ENCODE assay signal across 24 cellular contexts in the genomic region with DNA sequence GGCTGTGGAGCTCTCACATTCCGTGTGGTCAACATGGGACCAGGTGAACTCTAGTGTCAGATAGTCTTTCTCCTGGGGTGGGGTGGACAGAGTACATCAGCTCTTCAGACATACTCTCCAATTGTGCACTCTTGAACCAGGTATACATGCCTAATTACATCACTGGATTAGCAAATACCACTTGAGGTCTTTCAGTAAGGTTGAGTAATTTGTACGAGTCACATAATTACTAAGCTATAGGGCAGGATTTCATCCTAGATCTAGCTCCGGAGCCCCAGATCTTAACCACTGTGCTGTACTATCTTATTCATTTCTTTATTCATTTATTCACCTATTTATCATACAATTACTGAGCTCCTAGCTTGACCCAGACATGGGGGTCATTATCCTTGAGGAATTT.
A peak's percentile ranks its signal among the peaks of the same experiment; 100 is the strongest.
DNase-seq lines count a peak whose midpoint lies in the region; ATAC-seq, FAIRE-seq and TF ChIP-seq lines count a peak whose summit lies in the region.
"Had no signal": no experiment of that assay in that cellular context is flagged by ENCODE, and none has a peak within 500 bp of the region (broad histone marks: within the 10 kb centered on the region; RNA-seq: fewer than 3 reads in every experiment).

No MANE protein-coding gene starts in this region.

- peak; percentile 37 for DNase-seq in NCI-H748 (lab: John Stamatoyannopoulos, UW; ENCODE audit: unreplicated experiment)
- no peak for DNase-seq in NCI-H748 treated with DMSO at 0.1 percent for 48 hours (lab: John Stamatoyannopoulos, UW)
- DNase-seq in M059J (ENCODE audit: low read depth): peak; percentile 49
- DNase-seq in bronchial epithelial cell (ENCODE audit: low read depth): peak; percentile 78
- peak; percentile 32 for DNase-seq in renal cortical epithelial cell (ENCODE audit: low read depth)
- no peak for DNase-seq in activated CD4-positive, alpha-beta T cell treated with anti-CD3 and anti-CD28 coated beads, Interleukin-2, amount 50 U/mL, for 4 hours
- DNase-seq in left lobe of liver (ENCODE audit: low spot score): no peak
- no peak for DNase-seq in glutamatergic neuron
- DNase-seq: 8988T; C1 segment of cervical spinal cord; Calu3; CD8-positive, alpha-beta T cell; DMS153; GF-D8; MV-4-11; NCI-H1694; NCI-H2081 treated with DMSO at 0.1 percent for 48 hours; NCI-H510A treated with DMSO at 0.1 percent for 48 hours; NCI-H82; Peyer's patch; SJCRH30 had no signal

- TF ChIP-seq CTCF in bronchial epithelial cell (IDR thresholded peaks at IDR 0.05; ENCODE audit: insufficient read depth, low read length, severe bottlenecking) (no peak), glutamatergic neuron (IDR thresholded peaks at IDR 0.05; ENCODE audit: partially characterized antibody, unreplicated experiment) (no peak)

- H3K27me3 ChIP-seq in bronchial epithelial cell (ENCODE audit: control insufficient read depth, insufficient read depth, low read length): no peaks in the 10 kb centered on the region
- H3K27me3 ChIP-seq: Peyer's patch, SJCRH30 had no signal

- no peaks in the 10 kb centered on the region for H3K36me3 Mint-ChIP-seq in glutamatergic neuron (ENCODE audit: unreplicated experiment)
- H3K36me3 Mint-ChIP-seq: CD8-positive, alpha-beta T cell had no signal

- no peak overlapping the region for H3K4me3 ChIP-seq in bronchial epithelial cell (ENCODE audit: low read depth, low read length)
- H3K4me3 ChIP-seq: Peyer's patch, SJCRH30 had no signal

- H3K4me1 Mint-ChIP-seq in glutamatergic neuron (ENCODE audit: low read depth, unreplicated experiment): no peaks in the 10 kb centered on the region

- no peak for ATAC-seq in left lobe of liver
- ATAC-seq: CD8-positive, alpha-beta T cell had no signal

- no peaks in the 10 kb centered on the region for H3K9me3 Mint-ChIP-seq in glutamatergic neuron (ENCODE audit: unreplicated experiment)

- no peaks in the 10 kb centered on the region for H3K27me3 Mint-ChIP-seq in glutamatergic neuron (ENCODE audit: unreplicated experiment)

- no peak overlapping the region for H3K4me3 Mint-ChIP-seq in glutamatergic neuron (ENCODE audit: unreplicated experiment)
- H3K4me3 Mint-ChIP-seq: CD8-positive, alpha-beta T cell had no signal

- H3K36me3 ChIP-seq in bronchial epithelial cell (ENCODE audit: control insufficient read depth, insufficient read depth, low read length): no peaks in the 10 kb centered on the region
- H3K36me3 ChIP-seq: Peyer's patch, SJCRH30 had no signal

- H3K27ac Mint-ChIP-seq in glutamatergic neuron (ENCODE audit: unreplicated experiment): no peak overlapping the region
- H3K27ac Mint-ChIP-seq: CD8-positive, alpha-beta T cell had no signal

- FAIRE-seq in bronchial epithelial cell (lab: Jason Lieb, UNC): no peak
- FAIRE-seq: GM19239, H54, HTR-8/SVneo had no signal

Comparison
In these comparisons a context has a peak if more than half of its experiments do, and no peak if none do; other contexts are left out.
1. DNase-seq: peak in NCI-H748 (single experiment), M059J (single experiment), bronchial epithelial cell (single experiment) and renal cortical epithelial cell (single experiment); none in NCI-H748 treated with DMSO at 0.1 percent for 48 hours (single experiment), activated CD4-positive, alpha-beta T cell treated with anti-CD3 and anti-CD28 coated beads, Interleukin-2, amount 50 U/mL, for 4 hours (0 of 2), left lobe of liver (single experiment) and glutamatergic neuron (single experiment).